17 cellular contexts compared by ENCODE assay signal in the genomic region with DNA sequence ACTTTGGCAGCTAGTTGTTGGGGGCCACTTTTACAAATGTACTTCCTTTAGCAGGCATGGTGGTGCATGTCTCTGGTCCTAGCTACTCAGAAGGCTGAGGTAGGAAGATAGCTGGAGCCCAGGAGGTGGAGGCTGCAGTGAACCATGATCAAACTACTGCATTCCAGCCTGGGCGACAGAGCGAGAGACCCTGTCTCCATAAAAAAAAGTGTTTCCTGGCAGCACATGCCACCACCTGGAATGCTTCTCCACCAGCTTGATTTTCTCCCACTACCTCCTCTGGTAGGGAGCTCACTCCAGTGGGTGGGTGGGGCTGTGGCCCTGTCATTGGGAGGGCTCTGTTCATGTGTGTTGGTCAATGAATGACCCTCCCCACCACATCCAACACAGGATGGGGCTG. TPM values are rescaled to one million over a fixed set of nuclear protein-coding genes. Genes with fewer than 3 reads are reported as not detected.
"Had no signal": no experiment of that assay in that cellular context is flagged by ENCODE, and none has a peak within 500 bp of the region (broad histone marks: within the 10 kb centered on the region; RNA-seq: fewer than 3 reads in every experiment).

No MANE protein-coding gene starts in this region.

- H3K4me3 ChIP-seq: colonic mucosa, heart left ventricle, lung, right atrium auricular region, smooth muscle cell, tibial nerve had no signal

- H3K9me3 ChIP-seq: colonic mucosa, heart left ventricle, neutrophil, right atrium auricular region, tibial nerve had no signal

- H3K4me2 ChIP-seq: smooth muscle cell had no signal

- H3K36me3 ChIP-seq: colonic mucosa had no signal

- FAIRE-seq: kidney had no signal

- H3K27ac Mint-ChIP-seq: activated naive CD4-positive, alpha-beta T cell treated with anti-CD3 and anti-CD28 coated beads, Interleukin-2, amount 10 ng/mL, durations not matched to agents 7 days and 5 days; activated T-helper 17 cell treated with anti-CD3 and anti-CD28 coated beads, Interleukin-2, amount 50 U/mL, for 72 hours had no signal

- H3K27ac ChIP-seq: colonic mucosa, heart left ventricle, neutrophil, right atrium auricular region, tibial nerve had no signal

- H3K27me3 Mint-ChIP-seq: activated naive CD4-positive, alpha-beta T cell treated with anti-CD3 and anti-CD28 coated beads, Interleukin-2, amount 10 ng/mL, durations not matched to agents 7 days and 5 days; activated T-helper 17 cell treated with anti-CD3 and anti-CD28 coated beads, Interleukin-2, amount 50 U/mL, for 72 hours; naive thymus-derived CD4-positive, alpha-beta T cell had no signal

- H3K9me3 Mint-ChIP-seq: activated naive CD4-positive, alpha-beta T cell treated with anti-CD3 and anti-CD28 coated beads, Interleukin-2, amount 10 ng/mL, durations not matched to agents 7 days and 5 days; activated T-helper 17 cell treated with anti-CD3 and anti-CD28 coated beads, Interleukin-2, amount 50 U/mL, for 72 hours; naive thymus-derived CD4-positive, alpha-beta T cell had no signal

- ATAC-seq: activated T-helper 17 cell treated with anti-CD3 and anti-CD28 coated beads, Interleukin-2, amount 50 U/mL, for 72 hours; heart left ventricle; naive thymus-derived CD4-positive, alpha-beta T cell had no signal

- H3K27me3 ChIP-seq: colonic mucosa, heart left ventricle, neutrophil, right atrium auricular region, tibial nerve had no signal

- DNase-seq: activated CD4-positive, alpha-beta T cell treated with anti-CD3 and anti-CD28 coated beads for 48 hours; activated naive CD4-positive, alpha-beta T cell treated with anti-CD3 and anti-CD28 coated beads, Interleukin-2, amount 10 ng/mL, durations not matched to agents 7 days and 5 days; colonic mucosa; effector CD4-positive, alpha-beta T cell; foreskin melanocyte; kidney; naive thymus-derived CD4-positive, alpha-beta T cell; T1000 had no signal

- H3K4me3 Mint-ChIP-seq: activated naive CD4-positive, alpha-beta T cell treated with anti-CD3 and anti-CD28 coated beads, Interleukin-2, amount 10 ng/mL, durations not matched to agents 7 days and 5 days; activated T-helper 17 cell treated with anti-CD3 and anti-CD28 coated beads, Interleukin-2, amount 50 U/mL, for 72 hours; naive thymus-derived CD4-positive, alpha-beta T cell had no signal

RNA-seq across cellular contexts. Expression of a gene that starts 20.3 kb away (rescaled TPM):
- total RNA-seq: right atrium auricular region, smooth muscle cell had no signal

RNA-seq across cellular contexts. Expression of a gene that starts 35.4 kb away (rescaled TPM):
- total RNA-seq: activated T-helper 17 cell treated with anti-CD3 and anti-CD28 coated beads, Interleukin-2, amount 50 U/mL, for 72 hours; cardiac septum; heart left ventricle; kidney; lung; mononuclear cell; naive thymus-derived CD4-positive, alpha-beta T cell; right atrium auricular region; smooth muscle cell; tibial nerve had no signal

RNA-seq across cellular contexts. Expression of a gene that starts 38.3 kb away (rescaled TPM):
- total RNA-seq: cardiac septum, heart left ventricle, mononuclear cell, right atrium auricular region, tibial nerve had no signal
